8 cellular contexts compared by ENCODE assay signal in genomic region chr6:52503344-52503747, GRCh38.
DNase-seq lines count a peak whose midpoint lies in the region; ATAC-seq and TF ChIP-seq lines count a peak whose summit lies in the region.

No MANE protein-coding gene starts in this region.

- no peak overlapping the region for H3K27ac Mint-ChIP-seq in endothelial cell (ENCODE audit: unreplicated experiment)
- peak overlapping the region; percentile 99 for H3K27ac Mint-ChIP-seq in osteocyte (ENCODE audit: unreplicated experiment)

- H3K4me3 Mint-ChIP-seq in endothelial cell (ENCODE audit: unreplicated experiment) (no peak overlapping the region), osteocyte (ENCODE audit: unreplicated experiment) (no peak overlapping the region)

- ATAC-seq in GM21619 (IDR thresholded peaks at IDR 0.05; ENCODE audit: unreplicated experiment): no peak
- no peak for ATAC-seq in HG02678 (IDR thresholded peaks at IDR 0.05; ENCODE audit: unreplicated experiment)

- H3K4me1 Mint-ChIP-seq in endothelial cell (ENCODE audit: unreplicated experiment): peaks cover 24% of the 10 kb centered on the region
- peaks cover 66% of the 10 kb centered on the region for H3K4me1 Mint-ChIP-seq in osteocyte (ENCODE audit: unreplicated experiment)

- H3K27me3 Mint-ChIP-seq in endothelial cell (ENCODE audit: unreplicated experiment) (peaks cover 11% of the 10 kb centered on the region), osteocyte (ENCODE audit: unreplicated experiment) (no peaks in the 10 kb centered on the region)

- peaks cover 25% of the 10 kb centered on the region for H3K36me3 Mint-ChIP-seq in endothelial cell (ENCODE audit: low read depth, unreplicated experiment)
- peaks cover 59% of the 10 kb centered on the region for H3K36me3 Mint-ChIP-seq in osteocyte (ENCODE audit: unreplicated experiment)

- DNase-seq in DMS79 (lab: John Stamatoyannopoulos, UW): peak; percentile 69
- peak; percentile 28 for DNase-seq in NCI-H774 (lab: John Stamatoyannopoulos, UW)
- peak; percentile 27 for DNase-seq in endothelial cell (ENCODE audit: low spot score)
- DNase-seq in osteocyte (ENCODE audit: extremely low spot score, unreplicated experiment): no peak
- no peak for DNase-seq in cortex of kidney (lab: John Stamatoyannopoulos, UW)
- no peak for DNase-seq in hippocampal formation (lab: John Stamatoyannopoulos, UW)

- H3K9me3 Mint-ChIP-seq in endothelial cell (ENCODE audit: unreplicated experiment): no peaks in the 10 kb centered on the region
- H3K9me3 Mint-ChIP-seq in osteocyte (ENCODE audit: unreplicated experiment): no peaks in the 10 kb centered on the region

- TF ChIP-seq CTCF in endothelial cell (IDR thresholded peaks at IDR 0.05; ENCODE audit: unreplicated experiment) (peak; percentile 24), osteocyte (IDR thresholded peaks at IDR 0.05) (peak; percentile 28)

Comparison
In these comparisons a context has a peak if more than half of its experiments do, and no peak if none do; other contexts are left out.
1. DNase-seq: peak in DMS79 (single experiment), NCI-H774 (single experiment) and endothelial cell (single experiment); none in osteocyte (single experiment), cortex of kidney (single experiment) and hippocampal formation (0 of 2).